In genomic region chr1:186375152-186375928, GRCh38 we compare ENCODE assay signal across 1 cellular context.
TF ChIP-seq lines count a peak whose summit lies in the region.

Gene ODR4, plus strand, starts transcription at chr1:186375838. Its CDS starts 3,948 bp downstream, at chr1:186379786.
Gene TPR, minus strand, starts transcription at chr1:186375253. Its CDS starts 225 bp downstream, at chr1:186375028.

TF ChIP-seq in HepG2, 621 proteins besides CTCF, POLR2A, EP300 and RAD21 (continued from another document and continues in another):
- peak; percentile 48; the same call in 1 of the 2 replicates for TF ChIP-seq ZNF503 (CRISPR knock-in tag; IDR thresholded peaks at IDR 0.05)
- no peak for TF ChIP-seq ZNF720 (CRISPR knock-in tag; IDR thresholded peaks at IDR 0.05)
- no peak for TF ChIP-seq MTF2 (CRISPR knock-in tag; IDR thresholded peaks at IDR 0.05; ENCODE audit: borderline replicate concordance)
- TF ChIP-seq ZNF792 (CRISPR knock-in tag; IDR thresholded peaks at IDR 0.05), result peak; percentile 88
- peak; percentile 28; the same call in 1 of the 2 replicates for TF ChIP-seq RXRA (CRISPR knock-in tag; IDR thresholded peaks at IDR 0.05)
- peak; percentile 17; the same call in 1 of the 2 replicates for TF ChIP-seq ZNF770 (CRISPR knock-in tag; IDR thresholded peaks at IDR 0.05)
- no peak for TF ChIP-seq E2F5 (CRISPR knock-in tag; conservative IDR thresholded peaks at IDR 0.05)
- TF ChIP-seq ZNF646 (CRISPR knock-in tag; IDR thresholded peaks at IDR 0.05), result 0 out of 2 replicates have a peak, but pooled peaks have one; percentile 41
- TF ChIP-seq FOXA3 (CRISPR knock-in tag; IDR thresholded peaks at IDR 0.05), result 0 out of 2 replicates have a peak, but pooled peaks have one; percentile 10
- peak; percentile 82 for TF ChIP-seq HCFC1 (IDR thresholded peaks at IDR 0.05; ENCODE audit: low read depth, low read length)
- TF ChIP-seq ZNF75D (CRISPR knock-in tag; IDR thresholded peaks at IDR 0.05; ENCODE audit: borderline replicate concordance), result no peak
- TF ChIP-seq ZNF83 (CRISPR knock-in tag; IDR thresholded peaks at IDR 0.05; ENCODE audit: borderline replicate concordance), result no peak
- peak; percentile 88 for TF ChIP-seq GABPB1 (CRISPR knock-in tag; IDR thresholded peaks at IDR 0.05)
- peak; percentile 92 for TF ChIP-seq ZNF740 (CRISPR knock-in tag; IDR thresholded peaks at IDR 0.05)
- TF ChIP-seq ZNF614 (CRISPR knock-in tag; IDR thresholded peaks at IDR 0.05; ENCODE audit: borderline replicate concordance), result peak; percentile 53; the same call in 1 of the 2 replicates
- peak; percentile 8; the same call in 1 of the 2 replicates for TF ChIP-seq NR2F2 (IDR thresholded peaks at IDR 0.05; ENCODE audit: borderline replicate concordance, low read depth)
- 0 out of 2 replicates have a peak, but pooled peaks have one; percentile 49 for TF ChIP-seq ZNF589 (CRISPR knock-in tag; conservative IDR thresholded peaks at IDR 0.05)
- TF ChIP-seq ZNF788 (CRISPR knock-in tag; IDR thresholded peaks at IDR 0.05; ENCODE audit: borderline replicate concordance), result peak; percentile 93; the same call in 1 of the 2 replicates
- no peak for TF ChIP-seq RARG (CRISPR knock-in tag; IDR thresholded peaks at IDR 0.05; ENCODE audit: low read depth)
- no peak; the same call in none of the 2 replicates for TF ChIP-seq GFI1 (CRISPR knock-in tag; IDR thresholded peaks at IDR 0.05; ENCODE audit: borderline replicate concordance)
- peak; percentile 72 for TF ChIP-seq FOXC1 (CRISPR knock-in tag; IDR thresholded peaks at IDR 0.05; ENCODE audit: borderline replicate concordance)
- no peak for TF ChIP-seq REST (IDR thresholded peaks at IDR 0.05; ENCODE audit: borderline replicate concordance in 1 of 2, low read depth in 1 of 2, low read length in 2 of 2)
- TF ChIP-seq ZNF670 (CRISPR knock-in tag; IDR thresholded peaks at IDR 0.05; ENCODE audit: borderline replicate concordance), result peak; percentile 21; the same call in 1 of the 2 replicates
- no peak for TF ChIP-seq MXD3 (CRISPR knock-in tag; IDR thresholded peaks at IDR 0.05)
- TF ChIP-seq ZBTB49 (CRISPR knock-in tag; IDR thresholded peaks at IDR 0.05; ENCODE audit: borderline replicate concordance), result peak; percentile 71; the same call in 1 of the 2 replicates
- TF ChIP-seq NRL (CRISPR knock-in tag; IDR thresholded peaks at IDR 0.05; ENCODE audit: borderline replicate concordance), result peak; percentile 75; the same call in 1 of the 2 replicates
- TF ChIP-seq MAX (IDR thresholded peaks at IDR 0.05), result peak; percentile 82
- TF ChIP-seq SOX5 (CRISPR knock-in tag; IDR thresholded peaks at IDR 0.05; ENCODE audit: borderline replicate concordance), result peak; percentile 13; the same call in 1 of the 2 replicates
- no peak for TF ChIP-seq PAWR (CRISPR knock-in tag; IDR thresholded peaks at IDR 0.05; ENCODE audit: borderline replicate concordance)
- no peak for TF ChIP-seq PLRG1 (conservative IDR thresholded peaks at IDR 0.05)
- no peak for TF ChIP-seq ZNF576 (CRISPR knock-in tag; IDR thresholded peaks at IDR 0.05)
- TF ChIP-seq CREB1 (IDR thresholded peaks at IDR 0.05), result peak; percentile 97
- peak; percentile 99 for TF ChIP-seq CREB1 (CRISPR knock-in tag; IDR thresholded peaks at IDR 0.05)
- no peak for TF ChIP-seq SMARCE1 (IDR thresholded peaks at IDR 0.05; ENCODE audit: borderline replicate concordance)
- TF ChIP-seq ZSCAN22 (CRISPR knock-in tag; IDR thresholded peaks at IDR 0.05), result no peak
- TF ChIP-seq SMYD3 (CRISPR knock-in tag; IDR thresholded peaks at IDR 0.05), result peak; percentile 88; the same call in 1 of the 2 replicates
- peak; percentile 69 for TF ChIP-seq RBM39 (IDR thresholded peaks at IDR 0.05; ENCODE audit: low read depth, low read length, poor library complexity, severe bottlenecking)
- no peak for TF ChIP-seq ZNF18 (CRISPR knock-in tag; IDR thresholded peaks at IDR 0.05; ENCODE audit: insufficient replicate concordance)
